ENCODE assay signal across 8 cellular contexts in the genomic region with DNA sequence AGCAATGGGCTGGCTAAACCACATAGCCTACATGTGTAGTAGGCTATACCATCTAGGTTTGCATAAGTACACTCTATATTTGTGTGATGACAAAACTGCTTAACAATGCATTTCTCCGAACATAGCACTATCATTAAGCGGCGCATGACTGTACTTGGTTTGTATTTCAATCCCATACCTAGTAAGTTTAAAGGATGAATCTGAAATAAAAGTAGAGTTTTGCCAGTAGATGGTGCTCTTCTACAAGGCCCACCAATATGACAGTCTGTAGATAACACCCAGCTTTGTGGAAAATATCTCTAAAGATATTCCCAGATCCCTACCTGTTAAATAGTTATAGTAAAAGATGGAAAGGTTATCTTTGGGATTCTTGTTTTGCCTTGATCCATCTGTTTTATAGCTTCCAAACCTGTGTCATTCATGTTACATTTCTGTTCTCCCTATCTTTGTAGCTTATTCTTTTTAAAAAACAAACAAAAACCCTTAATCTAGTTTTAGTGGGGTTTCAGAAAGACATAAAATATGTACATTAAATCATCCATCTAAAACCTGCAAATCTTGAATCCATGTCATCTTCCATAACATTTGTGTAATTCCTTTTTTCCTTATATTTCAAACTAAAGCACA. TPM values are rescaled to one million over a fixed set of nuclear protein-coding genes. Genes with fewer than 3 reads are reported as not detected.
DNase-seq lines count a peak whose midpoint lies in the region; ATAC-seq and TF ChIP-seq lines count a peak whose summit lies in the region.

No MANE protein-coding gene starts in this region.

- TF ChIP-seq POLR2A in suprapubic skin (IDR thresholded peaks at IDR 0.05) = no peak

- peak; percentile 73 for ATAC-seq in GM19438 (IDR thresholded peaks at IDR 0.05; ENCODE audit: low read depth, unreplicated experiment)
- peak; percentile 39 for ATAC-seq in HG03457 (IDR thresholded peaks at IDR 0.05; ENCODE audit: unreplicated experiment)

- H3K9me3 ChIP-seq in suprapubic skin = no peaks in the 10 kb centered on the region

- H3K36me3 ChIP-seq in suprapubic skin = peaks cover 40% of the 10 kb centered on the region

- H3K27ac ChIP-seq in suprapubic skin = no peak overlapping the region

- DNase-seq in DMS153 treated with DMSO at 0.1 percent for 48 hours (lab: John Stamatoyannopoulos, UW; ENCODE audit: unreplicated experiment) (peak; percentile 70), NOMO-1 treated with DMSO at 0.1 percent for 48 hours (lab: John Stamatoyannopoulos, UW; ENCODE audit: unreplicated experiment) (peak; percentile 33), cerebellum (ENCODE audit: low spot score) (peak; percentile 29), medulla oblongata (ENCODE audit: extremely low spot score) (peak; percentile 50), suprapubic skin (ENCODE audit: low spot score in 2 of 2) (no peak)
- no peak for DNase-seq in activated naive CD4-positive, alpha-beta T cell treated with Interleukin-2 at 50 U/mL for 16 hours

- H3K4me3 ChIP-seq in suprapubic skin = no peak overlapping the region

- H3K27me3 ChIP-seq in suprapubic skin = no peaks in the 10 kb centered on the region

- no peak for TF ChIP-seq EP300 in suprapubic skin (IDR thresholded peaks at IDR 0.05)

- 66% methylated on average over 3 of the region's 3 CpGs for WGBS in suprapubic skin

- peaks cover 7% of the 10 kb centered on the region for H3K4me1 ChIP-seq in suprapubic skin

- peak in 1 of 2 donors; percentile 38 for TF ChIP-seq CTCF in suprapubic skin (IDR thresholded peaks at IDR 0.05)

RNA-seq across cellular contexts. Expression of a gene that starts 20.7 kb away (rescaled TPM):
- 43.9 TPM for total RNA-seq in cerebellum
- total RNA-seq in suprapubic skin = 10 to 100 TPM in 2 of 4 donors, 1 to 10 TPM in 2; 7.4 to 10.9 (median 9.3) TPM

RNA-seq across cellular contexts. Expression of a gene that starts 33.9 kb away (rescaled TPM):
- total RNA-seq in cerebellum = 25.3 TPM
- 10 to 100 TPM in 1 of 4 donors, 1 to 10 TPM in 3; 3.6 to 13.0 (median 5.6) TPM for total RNA-seq in suprapubic skin

Comparison
In these comparisons a context has a peak if more than half of its experiments do, and no peak if none do; other contexts are left out.
1. DNase-seq: peak in DMS153 treated with DMSO at 0.1 percent for 48 hours (single experiment), NOMO-1 treated with DMSO at 0.1 percent for 48 hours (single experiment), cerebellum (single experiment) and medulla oblongata (single experiment); none in suprapubic skin (0 of 2) and activated naive CD4-positive, alpha-beta T cell treated with Interleukin-2 at 50 U/mL for 16 hours (single experiment).